ENCODE assay signal across 25 cellular contexts in genomic region chr6:134455319-134455718, GRCh38.
"Had no signal": no experiment of that assay in that cellular context is flagged by ENCODE, and none has a peak within 500 bp of the region (broad histone marks: within the 10 kb centered on the region; RNA-seq: fewer than 3 reads in every experiment).

No MANE protein-coding gene starts in this region.

- H3K4me2 ChIP-seq: smooth muscle cell had no signal

- H3K27ac ChIP-seq: body of pancreas, gastrocnemius medialis, left ventricle myocardium inferior, ovary, psoas muscle, sigmoid colon, tibial nerve had no signal

- H3K4me1 Mint-ChIP-seq: activated CD4-positive, alpha-beta T cell treated with anti-CD3 and anti-CD28 coated beads for 36 hours had no signal

- H3K36me3 Mint-ChIP-seq: activated naive CD4-positive, alpha-beta T cell treated with anti-CD3 and anti-CD28 coated beads, Interleukin-2, amount 50 U/mL, for 72 hours; naive thymus-derived CD4-positive, alpha-beta T cell had no signal

- H3K9me3 ChIP-seq: body of pancreas, gastrocnemius medialis, left ventricle myocardium inferior, ovary, psoas muscle, sigmoid colon, tibial nerve had no signal

- H3K27ac Mint-ChIP-seq: activated CD4-positive, alpha-beta T cell treated with anti-CD3 and anti-CD28 coated beads for 36 hours; activated CD8-positive, alpha-beta T cell treated with anti-CD3 and anti-CD28 coated beads, Interleukin-2, amount 10 ng/mL, durations not matched to agents 7 days and 5 days; activated naive CD4-positive, alpha-beta T cell treated with anti-CD3 and anti-CD28 coated beads, Interleukin-2, amount 50 U/mL, for 72 hours; activated T-cell treated with anti-CD3 and anti-CD28 coated beads, Interleukin-2, amount 50 U/mL, for 72 hours; naive thymus-derived CD4-positive, alpha-beta T cell; T-helper 2 cell treated with Interferon-gamma antibody and Interleukin-4, amounts not matched to agents 5 μg/mL and 100 μg/mL, for 36 hours had no signal

- H3K27me3 ChIP-seq: body of pancreas, gastrocnemius medialis, ovary, sigmoid colon, tibial nerve had no signal

- H3K9me3 Mint-ChIP-seq: activated T-cell treated with anti-CD3 and anti-CD28 coated beads, Interleukin-2, amount 50 U/mL, for 72 hours; T-helper 2 cell treated with Interferon-gamma antibody and Interleukin-4, amounts not matched to agents 5 μg/mL and 100 μg/mL, for 36 hours had no signal

- H3K36me3 ChIP-seq: gastrocnemius medialis, left ventricle myocardium inferior, ovary, sigmoid colon, tibial nerve had no signal

- H3K4me3 Mint-ChIP-seq: activated CD4-positive, alpha-beta T cell treated with anti-CD3 and anti-CD28 coated beads for 36 hours; activated CD8-positive, alpha-beta T cell treated with anti-CD3 and anti-CD28 coated beads, Interleukin-2, amount 10 ng/mL, durations not matched to agents 7 days and 5 days; activated T-cell treated with anti-CD3 and anti-CD28 coated beads, Interleukin-2, amount 50 U/mL, for 72 hours; naive thymus-derived CD4-positive, alpha-beta T cell; T-helper 2 cell treated with Interferon-gamma antibody and Interleukin-4, amounts not matched to agents 5 μg/mL and 100 μg/mL, for 36 hours had no signal

- H3K4me3 ChIP-seq: body of pancreas, gastrocnemius medialis, left ventricle myocardium inferior, lung, ovary, psoas muscle, sigmoid colon, smooth muscle cell, tibial nerve had no signal

- H3K27me3 Mint-ChIP-seq: activated CD4-positive, alpha-beta T cell treated with anti-CD3 and anti-CD28 coated beads for 36 hours had no signal

- DNase-seq: activated CD4-positive, alpha-beta T cell treated with anti-CD3 and anti-CD28 coated beads for 36 hours; activated CD4-positive, CD25-positive, alpha-beta regulatory T cell; activated CD8-positive, alpha-beta T cell treated with anti-CD3 and anti-CD28 coated beads, Interleukin-2, amount 10 ng/mL, durations not matched to agents 7 days and 5 days; activated naive CD4-positive, alpha-beta T cell; activated T-cell treated with anti-CD3 and anti-CD28 coated beads for 4 hours; activated T-cell treated with anti-CD3 and anti-CD28 coated beads, Interleukin-2, amount 50 U/mL, for 72 hours; body of pancreas; caudate nucleus; cortex of kidney; gastrocnemius medialis; glutamatergic neuron; islet precursor cell; left ventricle myocardium inferior; naive thymus-derived CD4-positive, alpha-beta T cell; ovary; psoas muscle; sigmoid colon; stimulated activated CD4-positive, alpha-beta T cell treated with anti-CD3 and anti-CD28 coated beads, Interleukin-2, amount 100 ng/mL, for 24 hours; stimulated activated naive CD4-positive, alpha-beta T cell; T-helper 1 cell had no signal

- H3K4me1 ChIP-seq: left ventricle myocardium inferior, sigmoid colon, tibial nerve had no signal
